16 cellular contexts compared by ENCODE assay signal in genomic region chr1:1282998-1283397, GRCh38. TPM values are rescaled to one million over a fixed set of nuclear protein-coding genes. Genes with fewer than 3 reads are reported as not detected.
A peak's percentile ranks its signal among the peaks of the same experiment; 100 is the strongest.
DNase-seq lines count a peak whose midpoint lies in the region; TF ChIP-seq lines count a peak whose summit lies in the region.
"Had no signal": no experiment of that assay in that cellular context is flagged by ENCODE, and none has a peak within 500 bp of the region (broad histone marks: within the 10 kb centered on the region; RNA-seq: fewer than 3 reads in every experiment).

No MANE protein-coding gene starts in this region.

- peak; percentile 26 for DNase-seq in A172 (ENCODE audit: low spot score)
- peak; percentile 93 for DNase-seq in Daoy (ENCODE audit: low read depth)
- DNase-seq in RWPE1 (ENCODE audit: low spot score), result no peak
- peak; percentile 36 for DNase-seq in iris pigment epithelial cell (ENCODE audit: low read depth)
- no peak for DNase-seq in GM19238 (ENCODE audit: insufficient read length, low spot score)
- no peak for DNase-seq in NCI-H2171 (lab: John Stamatoyannopoulos, UW)
- no peak for DNase-seq in superior temporal gyrus (ENCODE audit: extremely low spot score)
- no peak for DNase-seq in NCI-H226
- DNase-seq: activated naive CD4-positive, alpha-beta T cell treated with anti-CD3 and anti-CD28 coated beads, Interleukin-2, amount 10 ng/mL, durations not matched to agents 7 days and 5 days; DMS 273 treated with DMSO at 0.1 percent for 48 hours; left cardiac atrium; midbrain; NCI-H1092 treated with DMSO at 0.1 percent for 48 hours; occipital lobe; Peyer's patch; WERI-Rb-1 had no signal

- CTCF ChIA-PET in RWPE1 (lab: Yijun Ruan, JAX), result interaction anchor here (2.2 kb wide), 1 partner anchor 9 kb away, joined by 8 read pairs; no protein-coding TSS in a partner anchor

- no peak for TF ChIP-seq CTCF in RWPE1 (conservative IDR thresholded peaks at IDR 0.05; ENCODE audit: low read depth)

- peak overlapping the region; percentile 43 for H3K27ac ChIP-seq in RWPE1
- H3K27ac ChIP-seq: WERI-Rb-1 had no signal

- POLR2A ChIA-PET in RWPE1 (lab: Yijun Ruan, JAX; ENCODE audit: low non-redundant PET), result no interaction called here

RNA-seq across cellular contexts. Expression of gene SCNN1D, which starts 2.8 kb away (rescaled TPM):
- 0.83 and 0.93 TPM in 2 replicates for total RNA-seq in A172 (2014; rRNA removed; shearing (Covaris generic))
- total RNA-seq in Daoy (2014; rRNA removed; shearing (Covaris generic)), result 0.71 and 0.86 TPM in 2 replicates

RNA-seq across cellular contexts. Expression of gene UBE2J2, which starts 9.3 kb away (rescaled TPM):
- 26.2 and 38.0 TPM in 2 replicates for total RNA-seq in A172 (2014; rRNA removed; shearing (Covaris generic))
- total RNA-seq in Daoy (2014; rRNA removed; shearing (Covaris generic)), result 82.1 and 87.3 TPM in 2 replicates

RNA-seq across cellular contexts. Expression of gene ACAP3, which starts 24.7 kb away (rescaled TPM):
- 37.2 and 37.5 TPM in 2 replicates for total RNA-seq in A172 (2014; rRNA removed; shearing (Covaris generic))
- 17.5 and 19.3 TPM in 2 replicates for total RNA-seq in Daoy (2014; rRNA removed; shearing (Covaris generic))

RNA-seq across cellular contexts. Expression of gene PUSL1, which starts 25.4 kb away (rescaled TPM):
- 15.6 and 17.3 TPM in 2 replicates for total RNA-seq in A172 (2014; rRNA removed; shearing (Covaris generic))
- total RNA-seq in Daoy (2014; rRNA removed; shearing (Covaris generic)), result 18.8 and 39.8 TPM in 2 replicates

RNA-seq across cellular contexts. Expression of gene C1QTNF12, which starts 36.5 kb away (rescaled TPM):
- total RNA-seq in A172 (2014; rRNA removed; shearing (Covaris generic)), result not detected in 2 replicates
- total RNA-seq in Daoy (2014; rRNA removed; shearing (Covaris generic)), result 0.36 TPM in 1 of 2 replicates, not detected in the other
- total RNA-seq: occipital lobe had no signal

Comparison
In these comparisons a context has a peak if more than half of its experiments do, and no peak if none do; other contexts are left out.
1. DNase-seq: peak in A172 (single experiment), Daoy (single experiment) and iris pigment epithelial cell (single experiment); none in RWPE1 (single experiment), GM19238 (single experiment), NCI-H2171 (single experiment), superior temporal gyrus (single experiment) and NCI-H226 (single experiment).